1 cellular context compared by ENCODE assay signal in the genomic region with DNA sequence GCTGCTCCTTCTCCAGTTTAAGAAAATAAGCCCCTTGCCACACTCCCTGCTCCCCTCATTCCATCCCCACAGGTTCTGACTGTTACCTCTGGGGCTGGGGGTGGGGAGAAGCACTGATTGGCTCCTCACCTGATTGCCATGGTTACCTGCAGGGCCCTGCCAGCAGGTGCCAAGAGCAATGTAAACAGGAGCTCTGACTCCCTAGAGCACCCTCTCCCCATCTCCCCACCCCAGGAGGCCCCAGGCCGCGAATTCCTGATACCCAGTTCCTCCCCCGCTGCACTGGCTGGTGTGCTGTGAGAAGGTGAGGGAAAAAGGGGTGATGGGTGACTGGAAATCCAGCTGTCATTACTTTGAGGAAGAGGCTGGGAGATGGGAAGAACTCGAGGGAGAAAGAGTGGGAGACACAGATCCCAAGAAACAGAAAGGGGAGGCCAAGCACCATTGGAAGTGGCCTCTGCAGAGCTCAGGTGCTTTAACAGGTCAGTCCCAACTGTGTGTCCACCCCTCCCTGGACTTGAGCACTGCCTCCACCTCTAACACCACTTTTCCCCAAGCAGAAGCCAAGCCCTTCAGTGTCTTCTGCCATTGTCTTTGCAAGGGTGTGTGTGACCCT.
TF ChIP-seq lines count a peak whose summit lies in the region.

No MANE protein-coding gene starts in this region.

TF ChIP-seq in HepG2, 621 proteins besides CTCF, POLR2A, EP300 and RAD21 (continued from another document):
- TF ChIP-seq, protein P1, sequence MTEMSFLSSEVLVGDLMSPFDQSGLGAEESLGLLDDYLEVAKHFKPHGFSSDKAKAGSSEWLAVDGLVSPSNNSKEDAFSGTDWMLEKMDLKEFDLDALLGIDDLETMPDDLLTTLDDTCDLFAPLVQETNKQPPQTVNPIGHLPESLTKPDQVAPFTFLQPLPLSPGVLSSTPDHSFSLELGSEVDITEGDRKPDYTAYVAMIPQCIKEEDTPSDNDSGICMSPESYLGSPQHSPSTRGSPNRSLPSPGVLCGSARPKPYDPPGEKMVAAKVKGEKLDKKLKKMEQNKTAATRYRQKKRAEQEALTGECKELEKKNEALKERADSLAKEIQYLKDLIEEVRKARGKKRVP (CRISPR knock-in tag; IDR thresholded peaks at IDR 0.05), result no peak
- no peak for TF ChIP-seq ZNF792 (CRISPR knock-in tag; IDR thresholded peaks at IDR 0.05)
